17 cellular contexts compared by ENCODE assay signal in genomic region chr3:105042586-105042985, GRCh38.
DNase-seq lines count a peak whose midpoint lies in the region; ATAC-seq and TF ChIP-seq lines count a peak whose summit lies in the region.
"Had no signal": no experiment of that assay in that cellular context is flagged by ENCODE, and none has a peak within 500 bp of the region (broad histone marks: within the 10 kb centered on the region; RNA-seq: fewer than 3 reads in every experiment).

No MANE protein-coding gene starts in this region.

- no peak for TF ChIP-seq CTCF in foreskin keratinocyte (conservative IDR thresholded peaks at IDR 0.05)

- DNase-seq in NCI-H345 (lab: John Stamatoyannopoulos, UW), result peak; percentile 6
- DNase-seq in NCI-H345 treated with DMSO at 0.1 percent for 48 hours (lab: John Stamatoyannopoulos, UW; ENCODE audit: unreplicated experiment), result no peak
- DNase-seq in NCI-H69 (lab: John Stamatoyannopoulos, UW), result peak; percentile 16
- DNase-seq in stromal cell of bone marrow (ENCODE audit: low read depth), result peak; percentile 6
- no peak for DNase-seq in foreskin keratinocyte
- DNase-seq: AML-193; Caco-2; Calu3; CD4-positive, alpha-beta T cell; CD8-positive, alpha-beta T cell; DMS79 treated with DMSO at 0.1 percent for 48 hours; GF-D8 had no signal

- no peak overlapping the region for H3K27ac ChIP-seq in foreskin keratinocyte
- H3K27ac ChIP-seq: 22Rv1; A549; BLaER1 treated with 17β-estradiol and CSF1 and Interleukin-3, amounts not matched to agents 10 nM and 100 nM; C4-2B had no signal

- H3K4me1 ChIP-seq in foreskin keratinocyte, result no peaks in the 10 kb centered on the region
- H3K4me1 ChIP-seq: A549; BLaER1 treated with 17β-estradiol and CSF1 and Interleukin-3, amounts not matched to agents 10 nM and 100 nM; Caco-2 had no signal

- ATAC-seq in foreskin keratinocyte, result no peak
- no peak for ATAC-seq in GM18907 (IDR thresholded peaks at IDR 0.05; ENCODE audit: unreplicated experiment)
- ATAC-seq: A549; CD8-positive, alpha-beta T cell had no signal

- no peaks in the 10 kb centered on the region for H3K27me3 ChIP-seq in foreskin keratinocyte
- H3K27me3 ChIP-seq: BLaER1 treated with 17β-estradiol and CSF1 and Interleukin-3, amounts not matched to agents 10 nM and 100 nM had no signal

Comparison
In these comparisons a context has a peak if more than half of its experiments do, and no peak if none do; other contexts are left out.
1. DNase-seq: peak in NCI-H345 (single experiment), NCI-H69 (single experiment) and stromal cell of bone marrow (single experiment); none in NCI-H345 treated with DMSO at 0.1 percent for 48 hours (single experiment) and foreskin keratinocyte (0 of 2).